8 cellular contexts compared by ENCODE assay signal in genomic region chr19:1020868-1021425, GRCh38. TPM values are rescaled to one million over a fixed set of nuclear protein-coding genes. Genes with fewer than 3 reads are reported as not detected.
DNase-seq lines count a peak whose midpoint lies in the region; ATAC-seq and TF ChIP-seq lines count a peak whose summit lies in the region.

Gene TMEM259 (minus strand): TSS chr19:1021123. CDS start chr19:1020996, 127 bp downstream.

- peak within 1 kb of the TSS; percentile 74 to 99 (median 90) for H3K27ac ChIP-seq in adrenal gland

- intact Hi-C loops in T-helper 1 cell treated with Interleukin-12 subunit alpha and Interleukin-12 subunit beta and Interleukin-4 antibody, amounts not matched to agents 30 ng/mL and 1 ng/mL, for 36 hours (cut with micrococcal nuclease): loop anchor here (1.0 to 5.0 kb wide), 15 partner anchors 20 to 584 kb away; partner anchors contain the start of genes POLR2E, PTBP1, RNF126 and STK11
- intact Hi-C loops in adrenal gland (cut with DNase I): no loop called here
- intact Hi-C loops in cardiac septum (cut with DNase I): loop anchor here (2.0 kb wide), 1 partner anchor 82 kb away; the partner anchor contains the start of gene GPX4
- intact Hi-C loops in posterior cingulate gyrus (cut with DNase I): loop anchor here (2.0 kb wide), 1 partner anchor 20 kb away; the partner anchor contains the start of gene ABCA7

- H3K36me3 Mint-ChIP-seq in type B pancreatic cell: no peaks in the 10 kb centered on the region

- H3K9me3 ChIP-seq in adrenal gland (replicated peaks in 1 of 3): no peaks in the 10 kb centered on the region

- peak within 1 kb of the TSS; percentile 100 for H3K27ac Mint-ChIP-seq in type B pancreatic cell

- no peaks in the 10 kb centered on the region for H3K27me3 ChIP-seq in adrenal gland

- peaks cover 16% of the 10 kb centered on the region for H3K4me1 Mint-ChIP-seq in type B pancreatic cell (ENCODE audit: unreplicated experiment)

- 0% methylated on average over 14 to 68 of the region's 68 CpGs for WGBS in adrenal gland, 4 donors

- H3K36me3 ChIP-seq in adrenal gland (replicated peaks in 1 of 2): no peaks in the 10 kb centered on the region

- ATAC-seq in HG02884 (IDR thresholded peaks at IDR 0.05; ENCODE audit: unreplicated experiment): peak; percentile 61

- peak; percentile 86 for TF ChIP-seq POLR2A in GM15510 (IDR thresholded peaks at IDR 0.05; ENCODE audit: borderline replicate concordance, extremely low read depth, insufficient read length)
- peak; percentile 64 to 86 for TF ChIP-seq POLR2A in adrenal gland (IDR thresholded peaks at IDR 0.05)

- H3K4me3 ChIP-seq in adrenal gland: peak within 1 kb of the TSS; percentile 62 to 99 (median 78)

- DNase-seq in NCI-H1694 (lab: John Stamatoyannopoulos, UW) (peak; percentile 86), adrenal gland (peak; percentile 97 to 99 (median 98)), cardiac septum (ENCODE audit: low spot score) (peak; percentile 99), posterior cingulate gyrus (peak; percentile 95 to 100 (median 98)), type B pancreatic cell (ENCODE audit: extremely low spot score, unreplicated experiment) (peak; percentile 98)

- peak within 1 kb of the TSS; percentile 92 for H3K4me3 Mint-ChIP-seq in type B pancreatic cell

- no peaks in the 10 kb centered on the region for H3K9me3 Mint-ChIP-seq in type B pancreatic cell

- H3K4me1 ChIP-seq in adrenal gland (replicated peaks in 1 of 2): peaks cover 27 to 48% of the 10 kb centered on the region in 2 donors

- TF ChIP-seq CTCF in adrenal gland (IDR thresholded peaks at IDR 0.05) (no peak), type B pancreatic cell (conservative IDR thresholded peaks at IDR 0.05) (no peak)

- peaks cover 6% of the 10 kb centered on the region for H3K27me3 Mint-ChIP-seq in type B pancreatic cell

RNA-seq across cellular contexts. Expression of gene TMEM259, which starts in this region (rescaled TPM):
- 181 and 185 TPM in 2 replicates for total RNA-seq in T-helper 1 cell treated with Interleukin-12 subunit alpha and Interleukin-12 subunit beta and Interleukin-4 antibody, amounts not matched to agents 30 ng/mL and 1 ng/mL, for 36 hours
- total RNA-seq in adrenal gland (100 to 1,000 TPM; 126 to 308 (median 202) TPM), cardiac septum (125 TPM), type B pancreatic cell (ENCODE audit: low replicate concordance) (157 and 173 TPM in 2 replicates)
- polyA plus RNA-seq in adrenal gland: 100 to 1,000 TPM in 2 of 3 donors, 10 to 100 TPM in 1; 79.4 to 743 (median 370) TPM

Comparison
In these comparisons a context has a peak if more than half of its experiments do, and no peak if none do; other contexts are left out.
1. Peak in every context shown above with its lines: DNase-seq, ATAC-seq, H3K4me3 ChIP-seq and H3K27ac ChIP-seq.
2. intact Hi-C loops: an anchor here in T-helper 1 cell treated with Interleukin-12 subunit alpha and Interleukin-12 subunit beta and Interleukin-4 antibody, amounts not matched to agents 30 ng/mL and 1 ng/mL, for 36 hours (1.0 to 5.0 kb wide), cardiac septum (2.0 kb wide) and posterior cingulate gyrus (2.0 kb wide); none called in adrenal gland.